ENCODE assay signal across 21 cellular contexts in genomic region chr4:118848242-118848641, GRCh38. TPM values are rescaled to one million over a fixed set of nuclear protein-coding genes. Genes with fewer than 3 reads are reported as not detected.
DNase-seq lines count a peak whose midpoint lies in the region; ATAC-seq, FAIRE-seq and TF ChIP-seq lines count a peak whose summit lies in the region.
"Had no signal": no experiment of that assay in that cellular context is flagged by ENCODE, and none has a peak within 500 bp of the region (broad histone marks: within the 10 kb centered on the region; RNA-seq: fewer than 3 reads in every experiment).

No MANE protein-coding gene starts in this region.

- H3K4me1 ChIP-seq in GM23338 (ENCODE audit: insufficient read depth) (peaks cover 43% of the 10 kb centered on the region), HUES64 (ENCODE audit: insufficient read depth, low read length) (peaks cover 35% of the 10 kb centered on the region), H1 (replicated peaks in 1 of 4; ENCODE audit: control insufficient read depth in 3 of 4, insufficient read depth in 4 of 4, low read length in 3 of 4) (peaks cover 0 to 13% (median 6%) of the 10 kb centered on the region in 4 experiments; a peak in 5 of 7 replicates), iPS-20b (ENCODE audit: insufficient read depth, low read length) (peaks cover 36% of the 10 kb centered on the region; the same call in 1 of the 2 replicates)
- H3K4me1 ChIP-seq: Caco-2 had no signal

- no peak for FAIRE-seq in H1 (lab: Jason Lieb, UNC)
- FAIRE-seq: A204.1, G401.6, GM12892 had no signal

- no peak for DNase-seq in GM23338 (ENCODE audit: low spot score)
- no peak for DNase-seq in H1 (ENCODE audit: low read depth in 1 of 2, low spot score in 2 of 2)
- no peak for DNase-seq in natural killer cell
- no peak for DNase-seq in endothelial cell (ENCODE audit: low spot score)
- DNase-seq: Caco-2; CD4-positive, CD25-positive, alpha-beta regulatory T cell; CD8-positive, alpha-beta T cell; DMS153; DND-41; HCEC 1CT had no signal

- peak overlapping the region; percentile 97 for H4K91ac ChIP-seq in H1 (replicated peaks; ENCODE audit: insufficient read length, low read length)

- no peaks in the 10 kb centered on the region for H3K36me3 ChIP-seq in GM23338 (ENCODE audit: insufficient read depth)
- H3K36me3 ChIP-seq in HUES64 (ENCODE audit: insufficient read depth, low read length) = no peaks in the 10 kb centered on the region
- H3K36me3 ChIP-seq in H1 (ENCODE audit: control insufficient read depth in 2 of 4, insufficient read depth in 4 of 4, low read length in 3 of 4) = no peaks in the 10 kb centered on the region
- no peaks in the 10 kb centered on the region for H3K36me3 ChIP-seq in iPS-20b (ENCODE audit: insufficient read depth, low read depth, low read length)
- H3K36me3 ChIP-seq: BLaER1 had no signal

- H3K4me2 ChIP-seq in GM23338 (peak overlapping the region; percentile 79; the same call in 1 of the 2 replicates), H1 (ENCODE audit: insufficient read depth in 1 of 2, low read depth in 2 of 2, low read length in 2 of 2) (no peak overlapping the region)
- H3K4me2 ChIP-seq: BLaER1 had no signal

- peak overlapping the region; percentile 85 for H2BK12ac ChIP-seq in H1 (ENCODE audit: low read depth, low read length)

- peak overlapping the region; percentile 87 for H3K4ac ChIP-seq in H1 (replicated peaks; ENCODE audit: insufficient read length, low read depth, low read length)

- peak overlapping the region; percentile 19; the same call in 1 of the 2 replicates for H3K9ac ChIP-seq in HUES64 (ENCODE audit: low read depth, low read length)
- no peak overlapping the region for H3K9ac ChIP-seq in H1 (replicated peaks in 1 of 4; ENCODE audit: extremely low read depth in 1 of 4, low read depth in 3 of 4, low read length in 3 of 4)
- peak overlapping the region; percentile 60; the same call in 1 of the 2 replicates for H3K9ac ChIP-seq in iPS-20b (ENCODE audit: low read depth, low read length)
- H3K9ac ChIP-seq: BLaER1 had no signal

- ATAC-seq in GM23338 = no peak
- no peak for ATAC-seq in natural killer cell
- no peak for ATAC-seq in HG03378 (IDR thresholded peaks at IDR 0.05; ENCODE audit: unreplicated experiment)
- no peak for ATAC-seq in stimulated activated memory B cell treated with anti-CD40 and anti-IgM and Interleukin-4, amounts not matched to agents 10 μg/mL and 1 μg/mL and 100 μg/mL, for 72 hours
- ATAC-seq: CD8-positive, alpha-beta T cell had no signal

- no peaks in the 10 kb centered on the region for H3K9me3 ChIP-seq in HUES64 (ENCODE audit: insufficient read depth, low read depth, low read length)
- H3K9me3 ChIP-seq in H1 (ENCODE audit: insufficient read depth in 2 of 2, low read depth in 1 of 2, low read length in 1 of 2) = no peaks in the 10 kb centered on the region
- H3K9me3 ChIP-seq in iPS-20b (ENCODE audit: insufficient read depth, low read depth, low read length) = no peaks in the 10 kb centered on the region
- H3K9me3 ChIP-seq: BLaER1, Caco-2 had no signal

- no peak overlapping the region for H3K56ac ChIP-seq in H1 (replicated peaks; ENCODE audit: insufficient read length, low read depth, low read length)

- CTCF ChIA-PET in H1 (lab: Charles Lee; ENCODE audit: partially characterized antibody) = interaction anchor here (1.5 to 3.7 kb wide), 3 partner anchors 9 to 16 kb away, joined by 3 to 18 read pairs (median 11); partner anchors contain the start of gene SEC24D

- TF ChIP-seq CTCF in GM23338 (conservative IDR thresholded peaks at IDR 0.05; ENCODE audit: low read depth in 2 of 2) = no peak
- no peak for TF ChIP-seq CTCF in H1 (IDR thresholded peaks at IDR 0.05; ENCODE audit: control extremely low read depth in 1 of 3, insufficient read depth in 1 of 3, low read depth in 1 of 3, low read length in 3 of 3)
- no peak for TF ChIP-seq CTCF in natural killer cell (IDR thresholded peaks at IDR 0.05)
- TF ChIP-seq CTCF in endothelial cell (IDR thresholded peaks at IDR 0.05; ENCODE audit: unreplicated experiment) = no peak

- H4K20me1 ChIP-seq in GM23338 (replicated peaks; ENCODE audit: insufficient read depth) = no peaks in the 10 kb centered on the region
- no peaks in the 10 kb centered on the region for H4K20me1 ChIP-seq in H1 (replicated peaks in 1 of 2; ENCODE audit: control insufficient read depth in 1 of 2, insufficient read depth in 2 of 2, low read length in 2 of 2)
- H4K20me1 ChIP-seq: BLaER1 had no signal

- peak overlapping the region; percentile 24; the same call in 1 of the 2 replicates for H2BK20ac ChIP-seq in H1 (ENCODE audit: low read length)

- TF ChIP-seq RAD21 in H1 (IDR thresholded peaks at IDR 0.05 in 1 of 2, conservative IDR thresholded peaks at IDR 0.05 in 1 of 2; ENCODE audit: low read depth in 2 of 2, low read length in 2 of 2) = no peak

- H3K79me1 ChIP-seq in H1 (ENCODE audit: low read depth, low read length) = no peaks in the 10 kb centered on the region

- H3K27me3 Mint-ChIP-seq in GM23338 (ENCODE audit: insufficient read depth, low read depth, poor library complexity) = peaks cover 3% of the 10 kb centered on the region
- H3K27me3 Mint-ChIP-seq in natural killer cell (ENCODE audit: low read depth in 2 of 2) = peaks cover 9 to 22% of the 10 kb centered on the region in 2 donors
- no peaks in the 10 kb centered on the region for H3K27me3 Mint-ChIP-seq in endothelial cell (ENCODE audit: unreplicated experiment)
- H3K27me3 Mint-ChIP-seq in stimulated activated memory B cell treated with anti-CD40 and anti-IgM and Interleukin-4, amounts not matched to agents 10 μg/mL and 1 μg/mL and 100 μg/mL, for 72 hours = peaks cover 8% of the 10 kb centered on the region

- no peak overlapping the region for H2AK5ac ChIP-seq in H1 (ENCODE audit: low read depth, low read length)

- intact Hi-C loops in natural killer cell (cut with micrococcal nuclease) = no loop called here

- H3K4me1 Mint-ChIP-seq in GM23338 (peaks cover 49% of the 10 kb centered on the region), natural killer cell (peaks cover 15 to 16% of the 10 kb centered on the region in 2 donors), endothelial cell (ENCODE audit: unreplicated experiment) (peaks cover 33% of the 10 kb centered on the region)
- peaks cover 21% of the 10 kb centered on the region for H3K4me1 Mint-ChIP-seq in stimulated activated memory B cell treated with anti-CD40 and anti-IgM and Interleukin-4, amounts not matched to agents 10 μg/mL and 1 μg/mL and 100 μg/mL, for 72 hours

- no peaks in the 10 kb centered on the region for H3K9me2 ChIP-seq in GM23338 (ENCODE audit: insufficient read depth)

- H3K27me3 ChIP-seq in GM23338 (ENCODE audit: insufficient read depth) (no peaks in the 10 kb centered on the region), HUES64 (ENCODE audit: insufficient read depth, low read length) (no peaks in the 10 kb centered on the region), H1 (replicated peaks in 1 of 4; ENCODE audit: control insufficient read depth in 3 of 4, extremely low read depth in 1 of 4, insufficient read depth in 3 of 4, low read length in 3 of 4) (no peaks in the 10 kb centered on the region), iPS-20b (ENCODE audit: insufficient read depth, low read length) (no peaks in the 10 kb centered on the region)
- H3K27me3 ChIP-seq: BLaER1 had no signal

- H3K36me3 Mint-ChIP-seq in GM23338 (ENCODE audit: low read depth) = peaks cover 6% of the 10 kb centered on the region; the same call in 2 of the 3 replicates
- no peaks in the 10 kb centered on the region for H3K36me3 Mint-ChIP-seq in natural killer cell
- H3K36me3 Mint-ChIP-seq in endothelial cell (ENCODE audit: low read depth, unreplicated experiment) = no peaks in the 10 kb centered on the region
- peaks cover 8% of the 10 kb centered on the region for H3K36me3 Mint-ChIP-seq in stimulated activated memory B cell treated with anti-CD40 and anti-IgM and Interleukin-4, amounts not matched to agents 10 μg/mL and 1 μg/mL and 100 μg/mL, for 72 hours

- H3K9me3 Mint-ChIP-seq in GM23338 = no peaks in the 10 kb centered on the region
- peaks cover 0 to 2% of the 10 kb centered on the region in 2 donors for H3K9me3 Mint-ChIP-seq in natural killer cell
- H3K9me3 Mint-ChIP-seq in endothelial cell (ENCODE audit: unreplicated experiment) = no peaks in the 10 kb centered on the region
- H3K9me3 Mint-ChIP-seq in stimulated activated memory B cell treated with anti-CD40 and anti-IgM and Interleukin-4, amounts not matched to agents 10 μg/mL and 1 μg/mL and 100 μg/mL, for 72 hours = no peaks in the 10 kb centered on the region

- H4K8ac ChIP-seq in H1 (ENCODE audit: extremely low read depth, insufficient read depth, low read length) = no peak overlapping the region

- TF ChIP-seq POLR2A in H1 (IDR thresholded peaks at IDR 0.05; ENCODE audit: control extremely low read depth in 1 of 2, low read depth in 2 of 2, low read length in 2 of 2) = no peak

- peaks cover 5% of the 10 kb centered on the region; the same call in 1 of the 2 replicates for H3F3A ChIP-seq in GM23338 (replicated peaks; ENCODE audit: low read depth)

- H3K23me2 ChIP-seq in H1 (ENCODE audit: low read depth, low read length) = peaks cover 4% of the 10 kb centered on the region; the same call in 1 of the 2 replicates

- H2BK15ac ChIP-seq in H1 (ENCODE audit: low read length) = no peak overlapping the region

- peak overlapping the region; percentile 96; the same call in 1 of the 2 replicates for H2BK5ac ChIP-seq in H1 (ENCODE audit: low read depth, low read length)

- no peak overlapping the region for H3K23ac ChIP-seq in H1 (ENCODE audit: insufficient read length)

- 0 out of 2 replicates have a peak overlapping the region, but pooled peaks have one; percentile 44 for H3K18ac ChIP-seq in H1 (ENCODE audit: extremely low read depth, low read length)

- H3K14ac ChIP-seq in H1 (ENCODE audit: insufficient read length) = no peak overlapping the region

- 95% methylated on average over 7 of the region's 7 CpGs for WGBS in HUES64
- WGBS in H1 (ENCODE audit: extremely low coverage in 1 of 2, insufficient coverage in 1 of 2, insufficient read length in 1 of 2, insufficient replicate concordance in 2 of 2, low coverage in 1 of 2, low lambda C conversion rate in 2 of 2, missing lambda C conversion rate in 1 of 2), 2 experiments = 90% methylated on average over 7 of the region's 7 CpGs; no CpG with 5 or more reads in 1 of the 2 experiments

- POLR2A ChIA-PET in H1 (lab: Charles Lee; ENCODE audit: partially characterized antibody) = interaction anchor here (1.4 to 3.2 kb wide), 3 partner anchors 11 to 41 kb away, joined by 3 to 24 read pairs (median 4); partner anchors contain the start of genes SEC24D and SYNPO2

- TF ChIP-seq EP300 in H1 (IDR thresholded peaks at IDR 0.05; ENCODE audit: borderline replicate concordance in 1 of 2, low read depth in 2 of 2, low read length in 2 of 2) = no peak

- H2AFZ ChIP-seq in GM23338 (no peak overlapping the region), H1 (ENCODE audit: low read length) (no peak overlapping the region)

- H4K5ac ChIP-seq in H1 (ENCODE audit: insufficient read length, low read depth, low read length) = no peak overlapping the region

- H3K79me2 ChIP-seq in GM23338 (replicated peaks; ENCODE audit: insufficient read depth) (peaks cover 18% of the 10 kb centered on the region), H1 (ENCODE audit: control insufficient read depth in 1 of 2, insufficient read depth in 2 of 2, low read length in 2 of 2) (peaks cover 0 to 5% of the 10 kb centered on the region in 2 experiments; a peak in 2 of 4 replicates)

- peak overlapping the region; percentile 96 for H2BK120ac ChIP-seq in H1 (replicated peaks; ENCODE audit: low read depth, low read length)

- H3K27ac Mint-ChIP-seq in GM23338 = no peak overlapping the region; the same call in 1 of the 2 replicates
- no peak overlapping the region for H3K27ac Mint-ChIP-seq in natural killer cell
- H3K27ac Mint-ChIP-seq in endothelial cell (ENCODE audit: unreplicated experiment) = no peak overlapping the region
- no peak overlapping the region for H3K27ac Mint-ChIP-seq in stimulated activated memory B cell treated with anti-CD40 and anti-IgM and Interleukin-4, amounts not matched to agents 10 μg/mL and 1 μg/mL and 100 μg/mL, for 72 hours
- H3K27ac Mint-ChIP-seq: B cell; CD4-positive, CD25-positive, alpha-beta regulatory T cell; CD8-positive, alpha-beta T cell had no signal

- H3K4me3 ChIP-seq in GM23338 (no peak overlapping the region), HUES64 (ENCODE audit: low read length) (no peak overlapping the region), H1 (ENCODE audit: extremely low read depth in 1 of 4, insufficient read depth in 2 of 4, low read depth in 3 of 4, low read length in 4 of 4) (no peak overlapping the region), iPS-20b (ENCODE audit: low read length) (no peak overlapping the region)
- H3K4me3 ChIP-seq: BLaER1 had no signal

- H3K4me3 Mint-ChIP-seq in GM23338 (no peak overlapping the region), natural killer cell (no peak overlapping the region), endothelial cell (ENCODE audit: unreplicated experiment) (no peak overlapping the region)
- H3K4me3 Mint-ChIP-seq in stimulated activated memory B cell treated with anti-CD40 and anti-IgM and Interleukin-4, amounts not matched to agents 10 μg/mL and 1 μg/mL and 100 μg/mL, for 72 hours = no peak overlapping the region
- H3K4me3 Mint-ChIP-seq: B cell; CD4-positive, CD25-positive, alpha-beta regulatory T cell; CD8-positive, alpha-beta T cell had no signal

- H3K27ac ChIP-seq in GM23338 (ENCODE audit: low read depth) (peak overlapping the region; percentile 83), HUES64 (ENCODE audit: low read depth, low read length) (peak overlapping the region; percentile 97; the same call in 1 of the 2 replicates), H1 (ENCODE audit: low read depth, low read length) (peak overlapping the region; percentile 65; the same call in 1 of the 2 replicates), iPS-20b (ENCODE audit: low read length) (peak overlapping the region; percentile 72)
- H3K27ac ChIP-seq: 22Rv1, BLaER1, C4-2B had no signal

RNA-seq across cellular contexts. Expression of gene SEC24D, which starts 12.3 kb away (rescaled TPM):
- total RNA-seq in GM23338 (2014; rRNA removed; shearing (Covaris generic)) = 87.3 and 94.8 TPM in 2 replicates
- polyA plus RNA-seq in GM23338 (2016; fragmentation: Nextera tagmentation; extraction: Ambion mirVana) = 33.2 and 37.6 TPM in 2 replicates
- polyA plus RNA-seq in HUES64 (2013, experiment 1 of 2) = 52.6 TPM
- 41.5 TPM for polyA plus RNA-seq in HUES64 (2013, experiment 2 of 2)
- 84.6 and 91.6 TPM in 2 replicates for total RNA-seq in H1 (2021; fragmentation: NEBNext Ultra II Directional; extraction: Animal tissue kit (Norgen Biotek cat#: 25700))
- 28.9 and 44.1 TPM in 2 replicates for polyA plus RNA-seq in H1 (2011; rRNA removed)
- 29.6 TPM for polyA plus RNA-seq in H1 (2011; cell fraction: cytosol; rRNA removed)
- polyA plus RNA-seq in H1 (2011; cell fraction: nucleus; rRNA removed) = 70.9 TPM
- polyA plus RNA-seq in H1 (2012, experiment 1 of 2) = 31.0 to 48.1 TPM (median 40.1 TPM) in 4 replicates
- 6.9 TPM for polyA plus RNA-seq in H1 (2012, experiment 2 of 2)
- polyA plus RNA-seq in H1 (2013, experiment 1 of 2) = 44.2 TPM
- polyA plus RNA-seq in H1 (2013, experiment 2 of 2) = 41.6 TPM
- 59.7 and 69.9 TPM in 2 replicates for polyA minus RNA-seq in H1 (2011; rRNA and poly(A)+ RNA removed)
- polyA minus RNA-seq in H1 (2011; cell fraction: cytosol; rRNA and poly(A)+ RNA removed) = 31.6 TPM
- polyA minus RNA-seq in H1 (2011; cell fraction: nucleus; rRNA and poly(A)+ RNA removed) = 85.7 TPM
- total RNA-seq in natural killer cell = 10 to 100 TPM; 32.7 to 50.2 (median 35.2) TPM
- total RNA-seq in endothelial cell (ENCODE audit: unreplicated experiment) = 70.4 TPM

RNA-seq across cellular contexts. Expression of gene SYNPO2, which starts 40.4 kb away (rescaled TPM):
- 3.1 and 3.4 TPM in 2 replicates for total RNA-seq in GM23338 (2014; rRNA removed; shearing (Covaris generic))
- polyA plus RNA-seq in GM23338 (2016; fragmentation: Nextera tagmentation; extraction: Ambion mirVana) (2.1 and 2.4 TPM in 2 replicates), H1 (2011; rRNA removed) (0.36 and 0.50 TPM in 2 replicates)
- 1.4 TPM for polyA plus RNA-seq in HUES64 (2013, experiment 1 of 2)
- 1.7 TPM for polyA plus RNA-seq in HUES64 (2013, experiment 2 of 2)
- total RNA-seq in H1 (2021; fragmentation: NEBNext Ultra II Directional; extraction: Animal tissue kit (Norgen Biotek cat#: 25700)) = 4.2 and 4.5 TPM in 2 replicates
- polyA plus RNA-seq in H1 (2011; cell fraction: cytosol; rRNA removed) = 0.78 TPM
- polyA plus RNA-seq in H1 (2011; cell fraction: nucleus; rRNA removed) = 1.3 TPM
- polyA plus RNA-seq in H1 (2012, experiment 1 of 2) = 1.0 to 2.4 TPM (median 1.2 TPM) in 4 replicates
- polyA plus RNA-seq in H1 (2012, experiment 2 of 2) = 0.05 TPM
- 2.4 TPM for polyA plus RNA-seq in H1 (2013, experiment 1 of 2)
- 2.7 TPM for polyA plus RNA-seq in H1 (2013, experiment 2 of 2)
- polyA minus RNA-seq in H1 (2011; rRNA and poly(A)+ RNA removed) = 2.3 and 3.1 TPM in 2 replicates
- 1.1 TPM for polyA minus RNA-seq in H1 (2011; cell fraction: cytosol; rRNA and poly(A)+ RNA removed)
- 3.8 TPM for polyA minus RNA-seq in H1 (2011; cell fraction: nucleus; rRNA and poly(A)+ RNA removed)
- total RNA-seq in natural killer cell (under 1 TPM; 0.18 to 0.85 (median 0.56) TPM), endothelial cell (ENCODE audit: unreplicated experiment) (1.1 TPM)

Comparison
In these comparisons a context has a peak if more than half of its experiments do, and no peak if none do; other contexts are left out.
1. H3K9ac ChIP-seq: peak in HUES64 (single experiment) and iPS-20b (single experiment); none in H1 (0 of 4).
2. Peak in every context shown above with its lines, with median percentiles within 50 percentile points of each other: H3K27ac ChIP-seq.